1 cellular context compared by ENCODE assay signal in the genomic region with DNA sequence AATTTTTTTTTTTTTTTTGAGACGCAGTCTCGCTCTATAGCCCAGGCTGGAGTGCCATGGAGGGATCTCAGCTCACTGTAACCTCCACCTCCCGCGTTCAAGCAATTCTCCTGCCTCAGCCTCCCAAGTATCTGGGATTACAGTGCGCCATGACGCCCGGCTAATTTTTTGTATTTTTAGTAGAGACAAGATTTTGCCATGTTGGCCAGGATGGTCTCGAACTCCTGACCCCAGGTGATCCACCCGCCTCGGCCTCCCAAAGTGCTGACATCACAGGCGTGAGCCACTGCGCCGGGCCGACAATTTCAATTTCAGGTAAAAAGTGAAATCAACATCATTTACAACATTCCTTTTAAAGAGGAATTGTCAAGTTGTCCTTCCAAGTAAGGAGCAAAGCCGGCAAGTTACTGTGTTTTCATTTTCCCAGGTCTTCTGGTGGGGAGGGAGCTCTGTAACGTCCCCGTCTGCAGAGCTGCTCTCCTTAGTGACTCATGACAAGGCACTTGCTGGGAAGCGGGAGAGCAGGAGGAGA.
TF ChIP-seq lines count a peak whose summit lies in the region.

No MANE protein-coding gene starts in this region.

TF ChIP-seq in HepG2, 621 proteins besides CTCF, POLR2A, EP300 and RAD21 (continued from another document and continues in another):
- 0 out of 2 replicates have a peak, but pooled peaks have one; percentile 26 for TF ChIP-seq CREM (IDR thresholded peaks at IDR 0.05)
- TF ChIP-seq CREM (CRISPR knock-in tag; IDR thresholded peaks at IDR 0.05): no peak
- TF ChIP-seq HNRNPLL (IDR thresholded peaks at IDR 0.05; ENCODE audit: low read depth, low read length, poor library complexity, severe bottlenecking): no peak
- TF ChIP-seq, protein P1, sequence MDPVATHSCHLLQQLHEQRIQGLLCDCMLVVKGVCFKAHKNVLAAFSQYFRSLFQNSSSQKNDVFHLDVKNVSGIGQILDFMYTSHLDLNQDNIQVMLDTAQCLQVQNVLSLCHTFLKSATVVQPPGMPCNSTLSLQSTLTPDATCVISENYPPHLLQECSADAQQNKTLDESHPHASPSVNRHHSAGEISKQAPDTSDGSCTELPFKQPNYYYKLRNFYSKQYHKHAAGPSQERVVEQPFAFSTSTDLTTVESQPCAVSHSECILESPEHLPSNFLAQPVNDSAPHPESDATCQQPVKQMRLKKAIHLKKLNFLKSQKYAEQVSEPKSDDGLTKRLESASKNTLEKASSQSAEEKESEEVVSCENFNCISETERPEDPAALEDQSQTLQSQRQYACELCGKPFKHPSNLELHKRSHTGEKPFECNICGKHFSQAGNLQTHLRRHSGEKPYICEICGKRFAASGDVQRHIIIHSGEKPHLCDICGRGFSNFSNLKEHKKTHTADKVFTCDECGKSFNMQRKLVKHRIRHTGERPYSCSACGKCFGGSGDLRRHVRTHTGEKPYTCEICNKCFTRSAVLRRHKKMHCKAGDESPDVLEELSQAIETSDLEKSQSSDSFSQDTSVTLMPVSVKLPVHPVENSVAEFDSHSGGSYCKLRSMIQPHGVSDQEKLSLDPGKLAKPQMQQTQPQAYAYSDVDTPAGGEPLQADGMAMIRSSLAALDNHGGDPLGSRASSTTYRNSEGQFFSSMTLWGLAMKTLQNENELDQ (CRISPR knock-in tag; IDR thresholded peaks at IDR 0.05; ENCODE audit: borderline replicate concordance): no peak
- TF ChIP-seq RARA (CRISPR knock-in tag; IDR thresholded peaks at IDR 0.05): no peak
- TF ChIP-seq FIP1L1 (IDR thresholded peaks at IDR 0.05; ENCODE audit: borderline replicate concordance, insufficient read depth, low read depth, low read length): no peak
- no peak for TF ChIP-seq ZBTB7A (CRISPR knock-in tag; IDR thresholded peaks at IDR 0.05)
- TF ChIP-seq SMARCC2 (IDR thresholded peaks at IDR 0.05): no peak
- no peak for TF ChIP-seq NR2C2 (CRISPR knock-in tag; IDR thresholded peaks at IDR 0.05; ENCODE audit: borderline replicate concordance)
- TF ChIP-seq TP53 (CRISPR knock-in tag; conservative IDR thresholded peaks at IDR 0.05): 0 out of 2 replicates have a peak, but pooled peaks have one; percentile 39
- no peak for TF ChIP-seq FOXO1 (CRISPR knock-in tag; IDR thresholded peaks at IDR 0.05)
- TF ChIP-seq, protein P2, sequence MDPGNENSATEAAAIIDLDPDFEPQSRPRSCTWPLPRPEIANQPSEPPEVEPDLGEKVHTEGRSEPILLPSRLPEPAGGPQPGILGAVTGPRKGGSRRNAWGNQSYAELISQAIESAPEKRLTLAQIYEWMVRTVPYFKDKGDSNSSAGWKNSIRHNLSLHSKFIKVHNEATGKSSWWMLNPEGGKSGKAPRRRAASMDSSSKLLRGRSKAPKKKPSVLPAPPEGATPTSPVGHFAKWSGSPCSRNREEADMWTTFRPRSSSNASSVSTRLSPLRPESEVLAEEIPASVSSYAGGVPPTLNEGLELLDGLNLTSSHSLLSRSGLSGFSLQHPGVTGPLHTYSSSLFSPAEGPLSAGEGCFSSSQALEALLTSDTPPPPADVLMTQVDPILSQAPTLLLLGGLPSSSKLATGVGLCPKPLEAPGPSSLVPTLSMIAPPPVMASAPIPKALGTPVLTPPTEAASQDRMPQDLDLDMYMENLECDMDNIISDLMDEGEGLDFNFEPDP (CRISPR knock-in tag; conservative IDR thresholded peaks at IDR 0.05): no peak
- TF ChIP-seq SSRP1 (CRISPR knock-in tag; IDR thresholded peaks at IDR 0.05): no peak
- no peak for TF ChIP-seq TSC22D2 (CRISPR knock-in tag; IDR thresholded peaks at IDR 0.05; ENCODE audit: borderline replicate concordance)
- no peak for TF ChIP-seq ARNT (IDR thresholded peaks at IDR 0.05)
- TF ChIP-seq KDM5B (CRISPR knock-in tag; IDR thresholded peaks at IDR 0.05; ENCODE audit: borderline replicate concordance): no peak
- TF ChIP-seq ZNF564 (CRISPR knock-in tag; IDR thresholded peaks at IDR 0.05): no peak
- no peak for TF ChIP-seq HNRNPH1 (optimal IDR thresholded peaks at IDR 0.05; ENCODE audit: low read depth, low read length)
- 0 out of 2 replicates have a peak, but pooled peaks have one; percentile 2 for TF ChIP-seq BCL3 (CRISPR knock-in tag; IDR thresholded peaks at IDR 0.05)
- TF ChIP-seq SAP130 (CRISPR knock-in tag; IDR thresholded peaks at IDR 0.05; ENCODE audit: low read depth): 0 out of 2 replicates have a peak, but pooled peaks have one; percentile 48
- TF ChIP-seq IRX3 (CRISPR knock-in tag; IDR thresholded peaks at IDR 0.05; ENCODE audit: borderline replicate concordance, low read depth): no peak
- no peak for TF ChIP-seq ZNF292 (CRISPR knock-in tag; IDR thresholded peaks at IDR 0.05; ENCODE audit: borderline replicate concordance, low read depth)
- no peak for TF ChIP-seq AGO1 (IDR thresholded peaks at IDR 0.05; ENCODE audit: low read depth, low read length, poor library complexity, severe bottlenecking)
- no peak for TF ChIP-seq ZNF761 (CRISPR knock-in tag; conservative IDR thresholded peaks at IDR 0.05)
- TF ChIP-seq ZNF142 (CRISPR knock-in tag; IDR thresholded peaks at IDR 0.05): 0 out of 2 replicates have a peak, but pooled peaks have one; percentile 47
- no peak for TF ChIP-seq TCF7 (IDR thresholded peaks at IDR 0.05; ENCODE audit: low read depth)
- TF ChIP-seq ZNF776 (CRISPR knock-in tag; IDR thresholded peaks at IDR 0.05): no peak
- no peak for TF ChIP-seq XRCC5 (optimal IDR thresholded peaks at IDR 0.05; ENCODE audit: low read length)
- no peak for TF ChIP-seq HNRNPL (IDR thresholded peaks at IDR 0.05; ENCODE audit: low read depth, low read length)
- 0 out of 2 replicates have a peak, but pooled peaks have one; percentile 55 for TF ChIP-seq ZFP36L1 (CRISPR knock-in tag; IDR thresholded peaks at IDR 0.05)
- no peak for TF ChIP-seq HDAC2 (CRISPR knock-in tag; IDR thresholded peaks at IDR 0.05)
- TF ChIP-seq, protein P3, sequence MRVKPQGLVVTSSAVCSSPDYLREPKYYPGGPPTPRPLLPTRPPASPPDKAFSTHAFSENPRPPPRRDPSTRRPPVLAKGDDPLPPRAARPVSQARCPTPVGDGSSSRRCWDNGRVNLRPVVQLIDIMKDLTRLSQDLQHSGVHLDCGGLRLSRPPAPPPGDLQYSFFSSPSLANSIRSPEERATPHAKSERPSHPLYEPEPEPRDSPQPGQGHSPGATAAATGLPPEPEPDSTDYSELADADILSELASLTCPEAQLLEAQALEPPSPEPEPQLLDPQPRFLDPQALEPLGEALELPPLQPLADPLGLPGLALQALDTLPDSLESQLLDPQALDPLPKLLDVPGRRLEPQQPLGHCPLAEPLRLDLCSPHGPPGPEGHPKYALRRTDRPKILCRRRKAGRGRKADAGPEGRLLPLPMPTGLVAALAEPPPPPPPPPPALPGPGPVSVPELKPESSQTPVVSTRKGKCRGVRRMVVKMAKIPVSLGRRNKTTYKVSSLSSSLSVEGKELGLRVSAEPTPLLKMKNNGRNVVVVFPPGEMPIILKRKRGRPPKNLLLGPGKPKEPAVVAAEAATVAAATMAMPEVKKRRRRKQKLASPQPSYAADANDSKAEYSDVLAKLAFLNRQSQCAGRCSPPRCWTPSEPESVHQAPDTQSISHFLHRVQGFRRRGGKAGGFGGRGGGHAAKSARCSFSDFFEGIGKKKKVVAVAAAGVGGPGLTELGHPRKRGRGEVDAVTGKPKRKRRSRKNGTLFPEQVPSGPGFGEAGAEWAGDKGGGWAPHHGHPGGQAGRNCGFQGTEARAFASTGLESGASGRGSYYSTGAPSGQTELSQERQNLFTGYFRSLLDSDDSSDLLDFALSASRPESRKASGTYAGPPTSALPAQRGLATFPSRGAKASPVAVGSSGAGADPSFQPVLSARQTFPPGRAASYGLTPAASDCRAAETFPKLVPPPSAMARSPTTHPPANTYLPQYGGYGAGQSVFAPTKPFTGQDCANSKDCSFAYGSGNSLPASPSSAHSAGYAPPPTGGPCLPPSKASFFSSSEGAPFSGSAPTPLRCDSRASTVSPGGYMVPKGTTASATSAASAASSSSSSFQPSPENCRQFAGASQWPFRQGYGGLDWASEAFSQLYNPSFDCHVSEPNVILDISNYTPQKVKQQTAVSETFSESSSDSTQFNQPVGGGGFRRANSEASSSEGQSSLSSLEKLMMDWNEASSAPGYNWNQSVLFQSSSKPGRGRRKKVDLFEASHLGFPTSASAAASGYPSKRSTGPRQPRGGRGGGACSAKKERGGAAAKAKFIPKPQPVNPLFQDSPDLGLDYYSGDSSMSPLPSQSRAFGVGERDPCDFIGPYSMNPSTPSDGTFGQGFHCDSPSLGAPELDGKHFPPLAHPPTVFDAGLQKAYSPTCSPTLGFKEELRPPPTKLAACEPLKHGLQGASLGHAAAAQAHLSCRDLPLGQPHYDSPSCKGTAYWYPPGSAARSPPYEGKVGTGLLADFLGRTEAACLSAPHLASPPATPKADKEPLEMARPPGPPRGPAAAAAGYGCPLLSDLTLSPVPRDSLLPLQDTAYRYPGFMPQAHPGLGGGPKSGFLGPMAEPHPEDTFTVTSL (CRISPR knock-in tag; IDR thresholded peaks at IDR 0.05; ENCODE audit: borderline replicate concordance): no peak
- TF ChIP-seq TAF15 (IDR thresholded peaks at IDR 0.05; ENCODE audit: low read depth, low read length, poor library complexity, severe bottlenecking): no peak
- TF ChIP-seq ZNF883 (CRISPR knock-in tag; IDR thresholded peaks at IDR 0.05; ENCODE audit: not compliant biosample characterization): no peak
- TF ChIP-seq BATF2 (CRISPR knock-in tag; IDR thresholded peaks at IDR 0.05): no peak
- no peak for TF ChIP-seq ARHGAP35 (CRISPR knock-in tag; IDR thresholded peaks at IDR 0.05; ENCODE audit: borderline replicate concordance)
- no peak for TF ChIP-seq ZNF629 (CRISPR knock-in tag; conservative IDR thresholded peaks at IDR 0.05)
- TF ChIP-seq ZNF709 (CRISPR knock-in tag; IDR thresholded peaks at IDR 0.05): no peak
- TF ChIP-seq, protein P4, sequence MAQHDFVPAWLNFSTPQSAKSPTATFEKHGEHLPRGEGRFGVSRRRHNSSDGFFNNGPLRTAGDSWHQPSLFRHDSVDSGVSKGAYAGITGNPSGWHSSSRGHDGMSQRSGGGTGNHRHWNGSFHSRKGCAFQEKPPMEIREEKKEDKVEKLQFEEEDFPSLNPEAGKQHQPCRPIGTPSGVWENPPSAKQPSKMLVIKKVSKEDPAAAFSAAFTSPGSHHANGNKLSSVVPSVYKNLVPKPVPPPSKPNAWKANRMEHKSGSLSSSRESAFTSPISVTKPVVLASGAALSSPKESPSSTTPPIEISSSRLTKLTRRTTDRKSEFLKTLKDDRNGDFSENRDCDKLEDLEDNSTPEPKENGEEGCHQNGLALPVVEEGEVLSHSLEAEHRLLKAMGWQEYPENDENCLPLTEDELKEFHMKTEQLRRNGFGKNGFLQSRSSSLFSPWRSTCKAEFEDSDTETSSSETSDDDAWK (CRISPR knock-in tag; IDR thresholded peaks at IDR 0.05): no peak
- no peak for TF ChIP-seq ZNF670 (CRISPR knock-in tag; IDR thresholded peaks at IDR 0.05; ENCODE audit: borderline replicate concordance)
- no peak for TF ChIP-seq ZNF768 (CRISPR knock-in tag; IDR thresholded peaks at IDR 0.05)
- no peak for TF ChIP-seq LCORL (IDR thresholded peaks at IDR 0.05)
- no peak for TF ChIP-seq LCORL (CRISPR knock-in tag; IDR thresholded peaks at IDR 0.05)
- TF ChIP-seq NFATC3 (CRISPR knock-in tag; IDR thresholded peaks at IDR 0.05): no peak
- no peak for TF ChIP-seq THYN1 (CRISPR knock-in tag; IDR thresholded peaks at IDR 0.05; ENCODE audit: borderline replicate concordance, low read depth)
- TF ChIP-seq ZSCAN22 (CRISPR knock-in tag; IDR thresholded peaks at IDR 0.05): no peak
